In the genomic region with DNA sequence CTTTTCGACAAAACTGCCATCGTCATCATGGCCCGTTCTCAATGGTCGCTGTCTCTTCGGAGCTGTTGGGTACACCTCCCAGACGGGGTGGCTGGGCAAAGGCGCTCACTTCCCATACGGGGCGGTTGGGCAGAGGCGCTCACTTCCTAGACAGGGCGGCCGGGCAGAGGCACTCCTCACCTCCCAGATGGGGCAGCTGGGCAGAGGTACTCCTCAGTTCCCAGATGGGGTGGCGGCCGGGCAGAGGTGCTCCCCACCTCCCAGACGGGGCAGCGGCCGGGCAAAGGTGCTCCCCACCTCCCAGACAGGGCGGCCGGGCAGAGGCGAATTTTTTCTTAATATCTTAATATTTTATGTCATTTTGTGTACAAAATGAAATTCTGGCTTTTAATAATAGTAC, we compare ENCODE assay signal across 23 cellular contexts.
"Had no signal": no experiment of that assay in that cellular context is flagged by ENCODE, and none has a peak within 500 bp of the region (broad histone marks: within the 10 kb centered on the region; RNA-seq: fewer than 3 reads in every experiment).

No MANE protein-coding gene starts in this region.

- H3K4me3 ChIP-seq: coronary artery, esophagus muscularis mucosa, gastrocnemius medialis, heart right ventricle, left lung, lung had no signal

- H3K27me3 Mint-ChIP-seq: memory B cell had no signal

- H3K9me3 Mint-ChIP-seq: immature natural killer cell had no signal

- H3K9me3 ChIP-seq: esophagus muscularis mucosa, gastrocnemius medialis, heart right ventricle, left lung had no signal

- H3K4me1 ChIP-seq: esophagus muscularis mucosa, left lung had no signal

- H3K4me1 Mint-ChIP-seq: immature natural killer cell had no signal

- ATAC-seq: gastrocnemius medialis, heart right ventricle, left cardiac atrium, left ventricle myocardium superior had no signal

- H3K4me3 Mint-ChIP-seq: immature natural killer cell, memory B cell had no signal

- H3K27ac Mint-ChIP-seq: memory B cell had no signal

- H3K27me3 ChIP-seq: dorsolateral prefrontal cortex, esophagus muscularis mucosa, gastrocnemius medialis, heart right ventricle, left lung had no signal

- DNase-seq: dermis blood vessel endothelial cell; dorsolateral prefrontal cortex; effector CD4-positive, alpha-beta T cell; effector memory CD4-positive, alpha-beta T cell; foreskin fibroblast; foreskin melanocyte; gastrocnemius medialis; glutamatergic neuron; head of caudate nucleus; heart right ventricle; hypothalamus; immature natural killer cell; islet precursor cell; left cardiac atrium; left ventricle myocardium superior; mammary epithelial cell; mesendoderm; midbrain had no signal

- H3K27ac ChIP-seq: coronary artery, dorsolateral prefrontal cortex, esophagus muscularis mucosa, gastrocnemius medialis, heart right ventricle, left lung had no signal
